In the genomic region with DNA sequence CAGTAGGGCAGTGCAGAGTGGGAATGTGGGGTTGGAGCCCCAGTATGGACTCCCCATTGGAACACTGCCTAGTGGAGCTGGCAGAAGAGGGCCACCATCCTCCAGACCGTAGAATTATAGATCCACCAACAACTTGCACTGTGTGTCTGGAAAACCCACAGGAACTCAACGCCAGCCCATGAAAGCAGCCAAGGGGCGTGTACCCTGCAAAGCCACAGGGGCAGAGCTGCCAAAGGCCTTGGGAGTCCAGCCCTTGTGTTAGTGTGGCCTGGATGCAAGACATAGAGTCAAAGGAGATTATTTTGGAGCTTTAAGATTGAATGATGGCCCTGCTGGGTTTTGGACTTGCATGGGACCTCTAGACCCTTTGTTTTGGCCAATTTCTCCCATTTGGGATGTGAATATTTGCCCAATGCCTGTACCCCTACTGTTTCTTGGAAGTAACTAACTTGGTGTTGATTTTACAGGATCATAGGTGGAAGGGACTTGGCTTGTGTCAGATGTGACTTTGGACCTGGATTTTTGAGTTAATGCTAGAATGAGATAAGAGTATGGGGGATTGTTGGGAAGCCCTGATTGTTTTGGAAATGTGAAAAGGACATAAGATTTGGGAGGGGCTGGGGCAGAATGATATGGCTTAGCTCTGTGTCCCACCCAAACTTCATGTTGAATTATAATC, we compare ENCODE assay signal across 25 cellular contexts.
"Had no signal": no experiment of that assay in that cellular context is flagged by ENCODE, and none has a peak within 500 bp of the region (broad histone marks: within the 10 kb centered on the region; RNA-seq: fewer than 3 reads in every experiment).

No MANE protein-coding gene starts in this region.

- H3K4me1 ChIP-seq: SJCRH30 had no signal

- DNase-seq: IMR-90, Karpas-422, KG1, MG63, NCI-H1092, NCI-H1105 treated with DMSO at 0.1 percent for 48 hours, NCI-H1417 treated with DMSO at 0.1 percent for 48 hours, NCI-H146, NCI-H1694 treated with DMSO at 0.1 percent for 48 hours, NCI-H1930, NCI-H2081 treated with DMSO at 0.1 percent for 48 hours, NCI-H2171, NCI-H226, NCI-H446, NCI-H510A, NCI-H524 treated with DMSO at 0.1 percent for 48 hours, NCI-H69, NCI-H774, SHP77 treated with DMSO at 0.1 percent for 48 hours, SJCRH30 had no signal

- ATAC-seq: SK-N-SH treated with all-trans-retinoic acid at 6 μM for 48 hours had no signal

- H3K27ac ChIP-seq: HL-60, RWPE1, SJCRH30 had no signal

- H3K4me3 ChIP-seq: MG63, SJCRH30 had no signal

- H3K36me3 ChIP-seq: SJCRH30 had no signal

- H3K27me3 ChIP-seq: MG63, SJCRH30 had no signal

- H3K9me3 ChIP-seq: SJCRH30 had no signal

- FAIRE-seq: HTR-8/SVneo, RCC 7860 had no signal
